In the genomic region with DNA sequence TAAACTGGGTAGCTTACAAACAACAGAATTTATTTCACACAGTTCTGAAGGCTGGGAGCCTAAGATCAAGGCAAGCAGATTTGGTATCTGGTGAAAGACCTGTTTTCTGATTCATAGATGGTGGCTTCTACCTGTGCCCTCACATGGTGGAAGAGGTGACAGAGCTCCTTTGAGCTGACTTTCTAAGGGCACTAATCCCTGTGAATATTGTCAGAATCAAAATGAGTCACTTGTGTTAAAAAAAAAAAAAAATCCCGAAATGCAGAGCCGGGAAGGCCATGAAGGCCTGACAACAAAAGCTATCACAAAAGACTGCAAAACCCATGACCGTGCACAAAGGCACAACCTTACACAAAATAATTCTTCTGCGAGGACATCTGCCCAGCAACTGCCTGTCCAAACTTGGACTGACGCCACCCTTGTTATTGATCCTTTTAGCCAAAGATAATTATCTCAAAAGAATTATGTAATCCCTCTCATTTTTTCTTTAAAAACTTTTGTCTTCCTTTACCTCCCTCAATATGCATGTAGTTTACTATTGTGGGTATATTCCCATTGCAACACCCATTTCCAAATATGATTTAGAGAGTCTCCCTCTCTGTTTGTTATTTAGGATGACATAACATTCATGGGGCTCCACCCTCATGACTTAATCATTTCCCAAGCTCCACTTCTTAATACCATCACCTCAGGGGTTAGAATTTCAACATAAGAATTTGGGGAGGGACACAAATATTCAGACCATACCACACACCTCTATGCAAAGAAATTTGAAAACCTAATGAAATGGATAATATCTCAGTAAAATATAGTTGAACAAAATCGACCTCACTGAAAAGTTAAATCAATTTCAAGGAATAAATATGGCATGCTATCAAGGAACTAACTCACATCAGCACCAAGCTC, we compare ENCODE assay signal across 16 cellular contexts. TPM values are rescaled to one million over a fixed set of nuclear protein-coding genes. Genes with fewer than 3 reads are reported as not detected.
DNase-seq lines count a peak whose midpoint lies in the region; ATAC-seq and TF ChIP-seq lines count a peak whose summit lies in the region.
"Had no signal": no experiment of that assay in that cellular context is flagged by ENCODE, and none has a peak within 500 bp of the region (broad histone marks: within the 10 kb centered on the region; RNA-seq: fewer than 3 reads in every experiment).

No MANE protein-coding gene starts in this region.

- in situ Hi-C loops in Caki2 (cut with HindIII; ENCODE audit: low pct_unique_long_range_greater_than_20kb, low sequenced_read_pairs) = no loop called here
- in situ Hi-C loops in brain microvascular endothelial cell (cut with HindIII; ENCODE audit: low pct_ligation_motif_present, low sequenced_read_pairs) = no loop called here

- H3K27ac ChIP-seq in SJCRH30 (no peak overlapping the region), brain microvascular endothelial cell (no peak overlapping the region)
- H3K27ac ChIP-seq in CD8-positive, alpha-beta memory T cell (ENCODE audit: low read depth, low read length) = no peak overlapping the region
- H3K27ac ChIP-seq: BLaER1 treated with 17β-estradiol and CSF1 and Interleukin-3, amounts not matched to agents 10 nM and 100 nM; body of pancreas had no signal

- H3K4me3 ChIP-seq in SJCRH30 (peak overlapping the region; percentile 42), fibroblast of the aortic adventitia (ENCODE audit: low read depth, low read length) (no peak overlapping the region), brain microvascular endothelial cell (ENCODE audit: low read depth, low read length) (no peak overlapping the region)
- no peak overlapping the region for H3K4me3 ChIP-seq in CD8-positive, alpha-beta memory T cell (ENCODE audit: low read length)
- H3K4me3 ChIP-seq: BLaER1 treated with 17β-estradiol and CSF1 and Interleukin-3, amounts not matched to agents 10 nM and 100 nM; body of pancreas had no signal

- peaks cover 0 to 7% (median 0%) of the 10 kb centered on the region in 3 donors for H3K36me3 Mint-ChIP-seq in CD8-positive, alpha-beta memory T cell

- POLR2A ChIA-PET in CD8-positive, alpha-beta memory T cell (lab: Charles Lee) = interaction anchor here (0.6 kb wide), 1 partner anchor 11 kb away, joined by 5 read pairs; no protein-coding TSS in a partner anchor

- DNase-seq in Caki2 (ENCODE audit: low read depth) (peak; percentile 59), HT1080 (ENCODE audit: low read depth) (peak; percentile 50), SJCRH30 (peak in 1 of 2 experiments; percentile 48), fibroblast of the aortic adventitia (ENCODE audit: low read depth) (peak; percentile 55), hippocampal formation (lab: John Stamatoyannopoulos, UW) (no peak), brain microvascular endothelial cell (no peak)
- DNase-seq in CD8-positive, alpha-beta memory T cell = no peak
- DNase-seq: activated T-cell treated with anti-CD3 and anti-CD28 coated beads for 4 hours; body of pancreas; midbrain; NCI-H1436 treated with DMSO at 0.1 percent for 48 hours; stimulated activated CD4-positive, alpha-beta T cell treated with anti-CD3 and anti-CD28 coated beads, Interleukin-1b, Interleukin-23, amount 100 ng/mL, for 48 hours; stimulated activated naive CD4-positive, alpha-beta T cell had no signal

- peaks cover 7 to 41% of the 10 kb centered on the region in 2 donors for H3K27me3 Mint-ChIP-seq in CD8-positive, alpha-beta memory T cell
- H3K27me3 Mint-ChIP-seq: progenitor cell of endocrine pancreas had no signal

- peaks cover 6% of the 10 kb centered on the region for H3K9me3 ChIP-seq in SJCRH30 (replicated peaks)
- H3K9me3 ChIP-seq in CD8-positive, alpha-beta memory T cell (ENCODE audit: low read length) = no peaks in the 10 kb centered on the region
- H3K9me3 ChIP-seq: body of pancreas had no signal

- no peaks in the 10 kb centered on the region for H3K36me3 ChIP-seq in SJCRH30
- H3K36me3 ChIP-seq in CD8-positive, alpha-beta memory T cell (ENCODE audit: insufficient read depth, low read length) = no peaks in the 10 kb centered on the region
- H3K36me3 ChIP-seq in brain microvascular endothelial cell (replicated peaks) = no peaks in the 10 kb centered on the region
- H3K36me3 ChIP-seq: BLaER1 treated with 17β-estradiol and CSF1 and Interleukin-3, amounts not matched to agents 10 nM and 100 nM had no signal

- peaks cover 12% of the 10 kb centered on the region for H3K4me1 ChIP-seq in SJCRH30
- H3K4me1 ChIP-seq in CD8-positive, alpha-beta memory T cell (ENCODE audit: insufficient read depth, low read length) = no peaks in the 10 kb centered on the region
- H3K4me1 ChIP-seq: BLaER1 treated with 17β-estradiol and CSF1 and Interleukin-3, amounts not matched to agents 10 nM and 100 nM had no signal

- no peaks in the 10 kb centered on the region for H3K4me1 Mint-ChIP-seq in CD8-positive, alpha-beta memory T cell

- peaks cover 0 to 13% (median 3%) of the 10 kb centered on the region in 5 donors for H3K9me3 Mint-ChIP-seq in CD8-positive, alpha-beta memory T cell

- no peak overlapping the region for H3K4me3 Mint-ChIP-seq in CD8-positive, alpha-beta memory T cell

- CTCF ChIA-PET in CD8-positive, alpha-beta memory T cell (lab: Charles Lee) = interaction anchor here (0.5 to 1.5 kb wide), 3 partner anchors 10 to 436 kb away, joined by 3 to 5 read pairs (median 3); no protein-coding TSS in a partner anchor

- ATAC-seq in GM21576 (IDR thresholded peaks at IDR 0.05; ENCODE audit: unreplicated experiment) = no peak
- ATAC-seq: body of pancreas had no signal

- TF ChIP-seq CTCF in fibroblast of the aortic adventitia (IDR thresholded peaks at IDR 0.05; ENCODE audit: insufficient read depth, low read length) (no peak), brain microvascular endothelial cell (IDR thresholded peaks at IDR 0.05; ENCODE audit: low read depth, low read length, missing control alignments) (no peak)

- H3K27me3 ChIP-seq in SJCRH30 (no peaks in the 10 kb centered on the region), brain microvascular endothelial cell (replicated peaks) (no peaks in the 10 kb centered on the region)
- no peaks in the 10 kb centered on the region for H3K27me3 ChIP-seq in CD8-positive, alpha-beta memory T cell (ENCODE audit: insufficient read depth, low read length, poor library complexity, severe bottlenecking)
- H3K27me3 ChIP-seq: BLaER1 treated with 17β-estradiol and CSF1 and Interleukin-3, amounts not matched to agents 10 nM and 100 nM; body of pancreas had no signal

- H3K27ac Mint-ChIP-seq in CD8-positive, alpha-beta memory T cell = no peak overlapping the region
- H3K27ac Mint-ChIP-seq: progenitor cell of endocrine pancreas had no signal

RNA-seq across cellular contexts. Expression of a gene that starts 19.8 kb away (rescaled TPM):
- total RNA-seq in Caki2 (2014; rRNA removed; shearing (Covaris generic); ENCODE audit: low replicate concordance) = 23.6 and 31.8 TPM in 2 replicates
- 11.4 and 15.5 TPM in 2 replicates for total RNA-seq in HT1080 (2014; rRNA removed; shearing (Covaris generic))
- polyA plus RNA-seq in HT1080 (2015; cell fraction: cytosol; rRNA removed) = 13.4 and 14.0 TPM in 2 replicates
- 3.4 and 4.8 TPM in 2 replicates for polyA plus RNA-seq in HT1080 (2015; cell fraction: nucleus; rRNA removed)
- 58.2 and 62.7 TPM in 2 replicates for total RNA-seq in SJCRH30 (2014; rRNA removed; shearing (Covaris generic))
- total RNA-seq in fibroblast of the aortic adventitia (ENCODE audit: low replicate concordance) = 21.5 and 28.4 TPM in 2 replicates
- 1 to 10 TPM; 7.4 to 7.5 TPM for total RNA-seq in CD8-positive, alpha-beta memory T cell
- polyA plus RNA-seq in CD8-positive, alpha-beta memory T cell = 3.0 TPM

Comparison
In these comparisons a context has a peak if more than half of its experiments do, and no peak if none do; other contexts are left out.
1. DNase-seq: peak in Caki2 (single experiment), HT1080 (single experiment) and fibroblast of the aortic adventitia (single experiment); none in hippocampal formation (0 of 2), CD8-positive, alpha-beta memory T cell (0 of 5) and brain microvascular endothelial cell (single experiment).